Comparison of ENCODE assay signal across 1 cellular context in the genomic region with DNA sequence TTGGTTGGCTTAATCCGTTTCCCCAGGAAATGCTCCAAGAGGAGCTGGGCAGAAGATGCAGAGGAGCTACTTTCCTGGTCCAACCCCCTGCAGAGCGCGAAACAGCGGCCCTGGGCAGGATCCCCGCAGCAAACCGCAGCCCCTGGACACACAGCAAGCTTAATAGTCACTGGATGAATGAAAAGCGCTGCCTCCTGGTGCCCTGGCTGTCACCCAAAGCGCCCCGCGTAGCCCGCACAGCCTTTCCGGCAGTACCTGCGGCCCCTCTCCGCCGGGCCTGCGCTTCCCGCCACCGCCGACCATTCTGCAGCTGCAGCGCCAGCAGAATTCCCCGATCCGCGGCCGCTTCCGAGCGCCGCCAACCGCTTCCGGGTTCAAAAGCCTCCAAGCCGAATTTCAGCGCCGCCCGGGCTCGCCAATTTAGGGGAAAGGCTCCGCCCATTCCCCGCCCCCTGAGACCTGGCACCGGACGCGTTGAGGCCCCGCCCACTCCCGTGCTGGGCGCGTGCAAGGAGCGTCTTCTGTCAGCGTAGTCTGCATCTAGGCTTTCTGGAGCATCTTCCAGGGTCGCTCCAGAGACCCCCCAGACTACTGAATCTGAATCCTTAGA.
TF ChIP-seq lines count a peak whose summit lies in the region.

A gene (minus strand): TSS at position 370 of the 610 bp plus-strand sequence. CDS start 67 bp downstream, at position 303.

TF ChIP-seq in HEK293, 187 proteins besides CTCF, POLR2A, EP300 and RAD21 (continued from another document):
- TF ChIP-seq, protein P1, sequence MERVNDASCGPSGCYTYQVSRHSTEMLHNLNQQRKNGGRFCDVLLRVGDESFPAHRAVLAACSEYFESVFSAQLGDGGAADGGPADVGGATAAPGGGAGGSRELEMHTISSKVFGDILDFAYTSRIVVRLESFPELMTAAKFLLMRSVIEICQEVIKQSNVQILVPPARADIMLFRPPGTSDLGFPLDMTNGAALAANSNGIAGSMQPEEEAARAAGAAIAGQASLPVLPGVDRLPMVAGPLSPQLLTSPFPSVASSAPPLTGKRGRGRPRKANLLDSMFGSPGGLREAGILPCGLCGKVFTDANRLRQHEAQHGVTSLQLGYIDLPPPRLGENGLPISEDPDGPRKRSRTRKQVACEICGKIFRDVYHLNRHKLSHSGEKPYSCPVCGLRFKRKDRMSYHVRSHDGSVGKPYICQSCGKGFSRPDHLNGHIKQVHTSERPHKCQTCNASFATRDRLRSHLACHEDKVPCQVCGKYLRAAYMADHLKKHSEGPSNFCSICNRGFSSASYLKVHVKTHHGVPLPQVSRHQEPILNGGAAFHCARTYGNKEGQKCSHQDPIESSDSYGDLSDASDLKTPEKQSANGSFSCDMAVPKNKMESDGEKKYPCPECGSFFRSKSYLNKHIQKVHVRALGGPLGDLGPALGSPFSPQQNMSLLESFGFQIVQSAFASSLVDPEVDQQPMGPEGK (tag by site-specific recombination; IDR thresholded peaks at IDR 0.05): peak; percentile 43; the same call in 1 of the 2 replicates
- peak; percentile 77 for TF ChIP-seq GLIS1 (tag by site-specific recombination; IDR thresholded peaks at IDR 0.05)
- peak; percentile 46; the same call in 1 of the 2 replicates for TF ChIP-seq KLF10 (tag by site-specific recombination; IDR thresholded peaks at IDR 0.05)
- peak; percentile 45; the same call in 1 of the 2 replicates for TF ChIP-seq ZNF394 (tag by site-specific recombination; IDR thresholded peaks at IDR 0.05; ENCODE audit: borderline replicate concordance)
- TF ChIP-seq, protein P2, sequence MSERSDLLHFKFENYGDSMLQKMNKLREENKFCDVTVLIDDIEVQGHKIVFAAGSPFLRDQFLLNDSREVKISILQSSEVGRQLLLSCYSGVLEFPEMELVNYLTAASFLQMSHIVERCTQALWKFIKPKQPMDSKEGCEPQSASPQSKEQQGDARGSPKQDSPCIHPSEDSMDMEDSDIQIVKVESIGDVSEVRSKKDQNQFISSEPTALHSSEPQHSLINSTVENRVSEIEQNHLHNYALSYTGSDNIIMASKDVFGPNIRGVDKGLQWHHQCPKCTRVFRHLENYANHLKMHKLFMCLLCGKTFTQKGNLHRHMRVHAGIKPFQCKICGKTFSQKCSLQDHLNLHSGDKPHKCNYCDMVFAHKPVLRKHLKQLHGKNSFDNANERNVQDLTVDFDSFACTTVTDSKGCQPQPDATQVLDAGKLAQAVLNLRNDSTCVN (tag by site-specific recombination; optimal IDR thresholded peaks at IDR 0.05): peak; percentile 65
- TF ChIP-seq FEZF1 (tag by site-specific recombination; IDR thresholded peaks at IDR 0.05): no peak
- peak; percentile 74 for TF ChIP-seq KLF9 (tag by site-specific recombination; IDR thresholded peaks at IDR 0.05; ENCODE audit: low read depth)
- TF ChIP-seq ZNF473 (tag by site-specific recombination; IDR thresholded peaks at IDR 0.05): no peak
- TF ChIP-seq, protein P3, sequence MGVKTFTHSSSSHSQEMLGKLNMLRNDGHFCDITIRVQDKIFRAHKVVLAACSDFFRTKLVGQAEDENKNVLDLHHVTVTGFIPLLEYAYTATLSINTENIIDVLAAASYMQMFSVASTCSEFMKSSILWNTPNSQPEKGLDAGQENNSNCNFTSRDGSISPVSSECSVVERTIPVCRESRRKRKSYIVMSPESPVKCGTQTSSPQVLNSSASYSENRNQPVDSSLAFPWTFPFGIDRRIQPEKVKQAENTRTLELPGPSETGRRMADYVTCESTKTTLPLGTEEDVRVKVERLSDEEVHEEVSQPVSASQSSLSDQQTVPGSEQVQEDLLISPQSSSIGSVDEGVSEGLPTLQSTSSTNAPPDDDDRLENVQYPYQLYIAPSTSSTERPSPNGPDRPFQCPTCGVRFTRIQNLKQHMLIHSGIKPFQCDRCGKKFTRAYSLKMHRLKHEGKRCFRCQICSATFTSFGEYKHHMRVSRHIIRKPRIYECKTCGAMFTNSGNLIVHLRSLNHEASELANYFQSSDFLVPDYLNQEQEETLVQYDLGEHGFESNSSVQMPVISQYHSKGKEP (tag by site-specific recombination; IDR thresholded peaks at IDR 0.05): peak; percentile 81
- TF ChIP-seq ZNF561 (tag by site-specific recombination; IDR thresholded peaks at IDR 0.05; ENCODE audit: borderline replicate concordance): peak; percentile 62; the same call in 1 of the 2 replicates
- TF ChIP-seq, protein P4, sequence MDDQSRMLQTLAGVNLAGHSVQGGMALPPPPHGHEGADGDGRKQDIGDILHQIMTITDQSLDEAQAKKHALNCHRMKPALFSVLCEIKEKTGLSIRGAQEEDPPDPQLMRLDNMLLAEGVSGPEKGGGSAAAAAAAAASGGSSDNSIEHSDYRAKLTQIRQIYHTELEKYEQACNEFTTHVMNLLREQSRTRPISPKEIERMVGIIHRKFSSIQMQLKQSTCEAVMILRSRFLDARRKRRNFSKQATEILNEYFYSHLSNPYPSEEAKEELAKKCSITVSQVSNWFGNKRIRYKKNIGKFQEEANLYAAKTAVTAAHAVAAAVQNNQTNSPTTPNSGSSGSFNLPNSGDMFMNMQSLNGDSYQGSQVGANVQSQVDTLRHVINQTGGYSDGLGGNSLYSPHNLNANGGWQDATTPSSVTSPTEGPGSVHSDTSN (CRISPR knock-in tag; IDR thresholded peaks at IDR 0.05): no peak
- TF ChIP-seq ZNF24 (tag by site-specific recombination; IDR thresholded peaks at IDR 0.05): peak; percentile 30; the same call in 1 of the 2 replicates
- TF ChIP-seq, protein P5, sequence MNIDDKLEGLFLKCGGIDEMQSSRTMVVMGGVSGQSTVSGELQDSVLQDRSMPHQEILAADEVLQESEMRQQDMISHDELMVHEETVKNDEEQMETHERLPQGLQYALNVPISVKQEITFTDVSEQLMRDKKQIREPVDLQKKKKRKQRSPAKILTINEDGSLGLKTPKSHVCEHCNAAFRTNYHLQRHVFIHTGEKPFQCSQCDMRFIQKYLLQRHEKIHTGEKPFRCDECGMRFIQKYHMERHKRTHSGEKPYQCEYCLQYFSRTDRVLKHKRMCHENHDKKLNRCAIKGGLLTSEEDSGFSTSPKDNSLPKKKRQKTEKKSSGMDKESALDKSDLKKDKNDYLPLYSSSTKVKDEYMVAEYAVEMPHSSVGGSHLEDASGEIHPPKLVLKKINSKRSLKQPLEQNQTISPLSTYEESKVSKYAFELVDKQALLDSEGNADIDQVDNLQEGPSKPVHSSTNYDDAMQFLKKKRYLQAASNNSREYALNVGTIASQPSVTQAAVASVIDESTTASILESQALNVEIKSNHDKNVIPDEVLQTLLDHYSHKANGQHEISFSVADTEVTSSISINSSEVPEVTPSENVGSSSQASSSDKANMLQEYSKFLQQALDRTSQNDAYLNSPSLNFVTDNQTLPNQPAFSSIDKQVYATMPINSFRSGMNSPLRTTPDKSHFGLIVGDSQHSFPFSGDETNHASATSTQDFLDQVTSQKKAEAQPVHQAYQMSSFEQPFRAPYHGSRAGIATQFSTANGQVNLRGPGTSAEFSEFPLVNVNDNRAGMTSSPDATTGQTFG (tag by site-specific recombination; IDR thresholded peaks at IDR 0.05; ENCODE audit: borderline replicate concordance): no peak
- TF ChIP-seq IKZF3 (tag by site-specific recombination; IDR thresholded peaks at IDR 0.05): peak; percentile 76; the same call in 1 of the 2 replicates
- peak; percentile 86 for TF ChIP-seq ZEB2 (tag by site-specific recombination; IDR thresholded peaks at IDR 0.05)
- 0 out of 2 replicates have a peak, but pooled peaks have one; percentile 10 for TF ChIP-seq ZSCAN30 (tag by site-specific recombination; IDR thresholded peaks at IDR 0.05)
- TF ChIP-seq ZNF600 (tag by site-specific recombination; IDR thresholded peaks at IDR 0.05): peak; percentile 34; the same call in 1 of the 2 replicates
- TF ChIP-seq ZBTB1 (tag by site-specific recombination; IDR thresholded peaks at IDR 0.05): 0 out of 2 replicates have a peak, but pooled peaks have one; percentile 26
